ENCODE assay signal across 26 cellular contexts in the genomic region with DNA sequence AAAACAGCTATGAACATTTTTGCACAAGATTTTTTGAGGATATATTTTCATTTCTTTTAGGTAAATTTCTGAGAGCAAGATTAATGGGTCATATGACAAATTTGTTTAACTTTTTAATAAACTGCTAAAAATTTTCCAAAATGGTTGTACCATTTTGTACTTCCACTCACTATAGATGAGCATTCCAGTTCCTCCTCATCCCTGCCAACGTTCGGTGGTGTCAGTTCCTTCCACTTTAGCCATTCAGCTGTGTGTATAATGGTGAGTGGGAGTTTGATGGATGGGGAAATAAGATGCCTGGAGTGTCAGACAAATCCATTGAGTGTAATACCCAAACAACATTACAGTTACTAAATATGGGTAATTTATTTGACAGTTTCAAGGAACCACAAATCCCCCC.
"Had no signal": no experiment of that assay in that cellular context is flagged by ENCODE, and none has a peak within 500 bp of the region (broad histone marks: within the 10 kb centered on the region; RNA-seq: fewer than 3 reads in every experiment).

No MANE protein-coding gene starts in this region.

- H3K27me3 ChIP-seq: cardiac muscle cell, MG63 had no signal

- DNase-seq: activated B cell treated with CpG ODN at 0.5 μM for 24 hours; activated CD4-positive, alpha-beta memory T cell treated with anti-CD3 and anti-CD28 coated beads for 36 hours; activated CD4-positive, alpha-beta T cell treated with anti-CD3 and anti-CD28 coated beads, Interleukin-2, amount 10 ng/mL, durations not matched to agents 7 days and 5 days; activated CD8-positive, alpha-beta memory T cell treated with anti-CD3 and anti-CD28 coated beads for 24 hours; activated effector memory CD4-positive, alpha-beta T cell treated with anti-CD3 and anti-CD28 coated beads, Interleukin-2, amount 50 U/mL, for 16 hours; activated naive CD4-positive, alpha-beta T cell treated with Interleukin-2 at 50 U/mL for 16 hours; activated naive CD8-positive, alpha-beta T cell treated with anti-CD3 and anti-CD28 coated beads, Interleukin-2, amount 50 U/mL, for 24 hours; activated T-cell treated with anti-CD3 and anti-CD28 coated beads, Interleukin-2, amount 50 U/mL, for 4 hours; amygdala; cerebellar nuclear complex; MG63; NCI-H1105 treated with DMSO at 0.1 percent for 48 hours; NCI-H1436 treated with DMSO at 0.1 percent for 48 hours; NCI-H1930; NCI-H2171; NCI-H2227 treated with DMSO at 0.1 percent for 48 hours; NCI-H446 treated with DMSO at 0.1 percent for 48 hours; NCI-H524 treated with DMSO at 0.1 percent for 48 hours; NCI-H774; PC-3; SHP77 treated with DMSO at 0.1 percent for 48 hours had no signal

- H3K36me3 ChIP-seq: cardiac muscle cell had no signal

- H3K27ac Mint-ChIP-seq: activated B cell treated with CpG ODN at 0.5 μM for 24 hours; activated CD4-positive, alpha-beta memory T cell treated with anti-CD3 and anti-CD28 coated beads for 36 hours; activated CD4-positive, alpha-beta T cell treated with anti-CD3 and anti-CD28 coated beads, Interleukin-2, amount 10 ng/mL, durations not matched to agents 7 days and 5 days; activated naive CD4-positive, alpha-beta T cell treated with anti-CD3 and anti-CD28 coated beads, Interleukin-2, amount 50 U/mL, for 72 hours; activated naive CD8-positive, alpha-beta T cell treated with anti-CD3 and anti-CD28 coated beads, Interleukin-2, amount 50 U/mL, for 24 hours; brain; T-helper 1 cell treated with Interleukin-12 subunit alpha and Interleukin-12 subunit beta and Interleukin-4 antibody, amounts not matched to agents 30 μg/mL and 1 μg/mL, for 36 hours had no signal

- H3K9me3 Mint-ChIP-seq: activated naive CD8-positive, alpha-beta T cell treated with anti-CD3 and anti-CD28 coated beads, Interleukin-2, amount 50 U/mL, for 24 hours had no signal

- H3K9ac ChIP-seq: KMS-11 had no signal

- ATAC-seq: activated naive CD4-positive, alpha-beta T cell treated with anti-CD3 and anti-CD28 coated beads, Interleukin-2, amount 50 U/mL, for 72 hours; activated naive CD8-positive, alpha-beta T cell treated with anti-CD3 and anti-CD28 coated beads, Interleukin-2, amount 50 U/mL, for 24 hours; activated T-cell treated with anti-CD3 and anti-CD28 coated beads, Interleukin-2, amount 50 U/mL, for 4 hours; PC-3 had no signal

- H3K4me3 Mint-ChIP-seq: activated B cell treated with CpG ODN at 0.5 μM for 24 hours; activated CD4-positive, alpha-beta memory T cell treated with anti-CD3 and anti-CD28 coated beads for 36 hours; activated CD4-positive, alpha-beta T cell treated with anti-CD3 and anti-CD28 coated beads, Interleukin-2, amount 10 ng/mL, durations not matched to agents 7 days and 5 days; activated naive CD8-positive, alpha-beta T cell treated with anti-CD3 and anti-CD28 coated beads, Interleukin-2, amount 50 U/mL, for 24 hours; activated T-cell treated with anti-CD3 and anti-CD28 coated beads, Interleukin-2, amount 50 U/mL, for 4 hours; brain; T-helper 1 cell treated with Interleukin-12 subunit alpha and Interleukin-12 subunit beta and Interleukin-4 antibody, amounts not matched to agents 30 μg/mL and 1 μg/mL, for 36 hours had no signal

- H3K4me3 ChIP-seq: cardiac muscle cell, MG63 had no signal

- H3K27ac ChIP-seq: cardiac muscle cell, KMS-11 had no signal

- H3K27me3 Mint-ChIP-seq: activated B cell treated with CpG ODN at 0.5 μM for 24 hours; activated CD4-positive, alpha-beta memory T cell treated with anti-CD3 and anti-CD28 coated beads for 36 hours; activated CD4-positive, alpha-beta T cell treated with anti-CD3 and anti-CD28 coated beads, Interleukin-2, amount 10 ng/mL, durations not matched to agents 7 days and 5 days; activated naive CD8-positive, alpha-beta T cell treated with anti-CD3 and anti-CD28 coated beads, Interleukin-2, amount 50 U/mL, for 24 hours had no signal

- H3K4me1 Mint-ChIP-seq: brain had no signal
